20 cellular contexts compared by ENCODE assay signal in genomic region chr7:47337021-47337492, GRCh38.
A peak's percentile ranks its signal among the peaks of the same experiment; 100 is the strongest.
DNase-seq lines count a peak whose midpoint lies in the region; ATAC-seq, FAIRE-seq and TF ChIP-seq lines count a peak whose summit lies in the region.
"Had no signal": no experiment of that assay in that cellular context is flagged by ENCODE, and none has a peak within 500 bp of the region (broad histone marks: within the 10 kb centered on the region; RNA-seq: fewer than 3 reads in every experiment).

No MANE protein-coding gene starts in this region.

- no peak for FAIRE-seq in A549 (lab: Jason Lieb, UNC)
- FAIRE-seq: GM12892 had no signal

- H3K4me3 Mint-ChIP-seq in activated naive CD4-positive, alpha-beta T cell treated with anti-CD3 and anti-CD28 coated beads, Interleukin-2, amount 10 ng/mL, durations not matched to agents 7 days and 5 days, result no peak overlapping the region
- H3K4me3 Mint-ChIP-seq: CD4-positive, CD25-positive, alpha-beta regulatory T cell; neural crest cell had no signal

- H3K4me2 ChIP-seq in A549 (no peak overlapping the region), Karpas-422 (ENCODE audit: low read depth, low read length, poor library complexity, severe bottlenecking) (no peak overlapping the region)

- no peak for TF ChIP-seq EP300 in A549 (IDR thresholded peaks at IDR 0.05)

- no TSS peak for BruUV-seq in A673 (replicated peaks; lab: Mats Ljungman, UMichigan)

- no peak for TF ChIP-seq POLR2A in A549 (IDR thresholded peaks at IDR 0.05; ENCODE audit: low read length)

- no peak overlapping the region for H3K4me3 ChIP-seq in A549
- no peak overlapping the region for H3K4me3 ChIP-seq in Karpas-422 (ENCODE audit: low read length)
- no peak overlapping the region for H3K4me3 ChIP-seq in fibroblast of villous mesenchyme (ENCODE audit: low read depth, low read length)
- H3K4me3 ChIP-seq in psoas muscle, result no peak overlapping the region
- H3K4me3 ChIP-seq in A673 (ENCODE audit: low read depth, low read length, poor library complexity, severe bottlenecking), result no peak overlapping the region
- H3K4me3 ChIP-seq: gastroesophageal sphincter, prostate gland had no signal

- H3K9me3 ChIP-seq in A549 (no peaks in the 10 kb centered on the region), Karpas-422 (ENCODE audit: low read length) (no peaks in the 10 kb centered on the region), psoas muscle (no peaks in the 10 kb centered on the region), A673 (ENCODE audit: low read depth, low read length, poor library complexity, severe bottlenecking) (no peaks in the 10 kb centered on the region)
- H3K9me3 ChIP-seq: prostate gland had no signal

- H3K36me3 ChIP-seq in Karpas-422 (ENCODE audit: insufficient read depth, low read length) (peaks cover 7% of the 10 kb centered on the region; the same call in 1 of the 2 replicates), psoas muscle (ENCODE audit: insufficient read depth in 1 of 2, low read depth in 1 of 2) (peaks cover 0 to 5% of the 10 kb centered on the region in 2 donors), A673 (ENCODE audit: insufficient read depth, low read length, poor library complexity, severe bottlenecking) (no peaks in the 10 kb centered on the region)
- H3K36me3 ChIP-seq: gastroesophageal sphincter, prostate gland, WERI-Rb-1 had no signal

- POLR2A ChIA-PET in A549 (lab: Yijun Ruan, JAX) (no interaction called here), A673 (lab: Charles Lee; ENCODE audit: low non-redundant PET) (no interaction called here)

- H3K36me3 Mint-ChIP-seq in activated naive CD4-positive, alpha-beta T cell treated with anti-CD3 and anti-CD28 coated beads, Interleukin-2, amount 10 ng/mL, durations not matched to agents 7 days and 5 days, result no peaks in the 10 kb centered on the region
- H3K36me3 Mint-ChIP-seq: CD4-positive, CD25-positive, alpha-beta regulatory T cell had no signal

- WGBS in A549 (ENCODE audit: missing lambda C conversion rate), result 92% methylated on average over 5 of the region's 5 CpGs
- 29 to 52% (median 37%) methylated on average over 5 of the region's 5 CpGs for whole genome bisulfite sequencing in psoas muscle, 3 donors

- H3K27ac Mint-ChIP-seq in activated naive CD4-positive, alpha-beta T cell treated with anti-CD3 and anti-CD28 coated beads, Interleukin-2, amount 10 ng/mL, durations not matched to agents 7 days and 5 days, result no peak overlapping the region
- H3K27ac Mint-ChIP-seq: CD4-positive, CD25-positive, alpha-beta regulatory T cell had no signal

- intact Hi-C loops in psoas muscle (cut with DNase I) (loop anchor here in 1 of 2 donors (5.0 kb wide), 2 partner anchors 35 to 45 kb away; no protein-coding TSS in a partner anchor), sciatic nerve (cut with DNase I) (no loop called here), A673 (cut with micrococcal nuclease; ENCODE audit: unreplicated experiment) (no loop called here)

- TF ChIP-seq CTCF in A549 (IDR thresholded peaks at IDR 0.05) (no peak), fibroblast of villous mesenchyme (IDR thresholded peaks at IDR 0.05; ENCODE audit: insufficient read depth, low read depth, low read length) (no peak), psoas muscle (IDR thresholded peaks at IDR 0.05) (no peak), A673 (conservative IDR thresholded peaks at IDR 0.05; ENCODE audit: low read depth, low read length) (no peak)

- H3K9me2 ChIP-seq in Karpas-422 (replicated peaks; ENCODE audit: insufficient read depth, low read length), result no peaks in the 10 kb centered on the region

- CTCF ChIA-PET in A549 (lab: Yijun Ruan, JAX), result interaction anchor here (0.5 kb wide), 1 partner anchor 18 kb away, joined by 4 read pairs; no protein-coding TSS in a partner anchor
- CTCF ChIA-PET in activated naive CD4-positive, alpha-beta T cell treated with anti-CD3 and anti-CD28 coated beads, Interleukin-2, amount 10 ng/mL, durations not matched to agents 7 days and 5 days (lab: Charles Lee), result no interaction called here
- CTCF ChIA-PET in A673 (lab: Charles Lee), result no interaction called here

- H3K27ac ChIP-seq in A549 (no peak overlapping the region), Karpas-422 (ENCODE audit: low read length) (peak overlapping the region; percentile 15; the same call in 1 of the 2 replicates), psoas muscle (peak overlapping the region; percentile 77), A673 (ENCODE audit: low read depth, low read length, poor library complexity, severe bottlenecking) (no peak overlapping the region)
- H3K27ac ChIP-seq: prostate gland, WERI-Rb-1 had no signal

- peaks cover 29% of the 10 kb centered on the region; the same call in 2 of the 3 replicates for H3K4me1 ChIP-seq in A549
- peaks cover 31% of the 10 kb centered on the region for H3K4me1 ChIP-seq in Karpas-422 (ENCODE audit: low read length)
- H3K4me1 ChIP-seq in psoas muscle, result peaks cover 28% of the 10 kb centered on the region
- H3K4me1 ChIP-seq in A673 (ENCODE audit: insufficient read depth, low read length, poor library complexity, severe bottlenecking), result no peaks in the 10 kb centered on the region
- H3K4me1 ChIP-seq: prostate gland had no signal

- H3K27me3 Mint-ChIP-seq in activated naive CD4-positive, alpha-beta T cell treated with anti-CD3 and anti-CD28 coated beads, Interleukin-2, amount 10 ng/mL, durations not matched to agents 7 days and 5 days, result no peaks in the 10 kb centered on the region

- TF ChIP-seq RAD21 in A549 (conservative IDR thresholded peaks at IDR 0.05 in 1 of 2, IDR thresholded peaks at IDR 0.05 in 1 of 2), result no peak

- no peak overlapping the region for H2AFZ ChIP-seq in Karpas-422 (ENCODE audit: low read length)

- H3K9ac ChIP-seq in Karpas-422 (ENCODE audit: low read length), result no peak overlapping the region

- H3K27me3 ChIP-seq in Karpas-422 (ENCODE audit: low read length) (no peaks in the 10 kb centered on the region), psoas muscle (ENCODE audit: insufficient read depth in 3 of 3, low read length in 2 of 3) (no peaks in the 10 kb centered on the region), A673 (replicated peaks; ENCODE audit: insufficient read depth, low read depth, low read length, poor library complexity) (no peaks in the 10 kb centered on the region)
- H3K27me3 ChIP-seq: gastroesophageal sphincter had no signal

- no peaks in the 10 kb centered on the region for H3K4me1 Mint-ChIP-seq in activated naive CD4-positive, alpha-beta T cell treated with anti-CD3 and anti-CD28 coated beads, Interleukin-2, amount 10 ng/mL, durations not matched to agents 7 days and 5 days
- H3K4me1 Mint-ChIP-seq: CD4-positive, CD25-positive, alpha-beta regulatory T cell had no signal

- peaks cover 7% of the 10 kb centered on the region for H3K79me2 ChIP-seq in Karpas-422 (ENCODE audit: low read length)

- H3K9me3 Mint-ChIP-seq in activated naive CD4-positive, alpha-beta T cell treated with anti-CD3 and anti-CD28 coated beads, Interleukin-2, amount 10 ng/mL, durations not matched to agents 7 days and 5 days, result no peaks in the 10 kb centered on the region
- H3K9me3 Mint-ChIP-seq: CD4-positive, CD25-positive, alpha-beta regulatory T cell had no signal

- ATAC-seq in A549 (no peak), psoas muscle (peak; percentile 20 to 44 (median 41)), GM21447 (IDR thresholded peaks at IDR 0.05; ENCODE audit: unreplicated experiment) (no peak), sciatic nerve (no peak)

- no peaks in the 10 kb centered on the region for H4K20me1 ChIP-seq in Karpas-422 (ENCODE audit: insufficient read depth, low read depth, low read length)

- no peak for DNase-seq in A549 (ENCODE audit: low read depth in 1 of 2, low spot score in 1 of 2)
- DNase-seq in Karpas-422, result no peak
- DNase-seq in fibroblast of villous mesenchyme (ENCODE audit: low read depth), result peak; percentile 39
- DNase-seq in psoas muscle, result no peak
- DNase-seq in sciatic nerve (ENCODE audit: low spot score), result no peak
- no peak for DNase-seq in activated naive CD4-positive, alpha-beta T cell treated with anti-CD3 and anti-CD28 coated beads, Interleukin-2, amount 10 ng/mL, durations not matched to agents 7 days and 5 days
- no peak for DNase-seq in A673 (ENCODE audit: low spot score)
- DNase-seq: amniotic stem cell; CD4-positive, CD25-positive, alpha-beta regulatory T cell; central memory CD4-positive, alpha-beta T cell; kidney glomerular epithelial cell; MM.1S; NCI-H146; NCI-H82; WERI-Rb-1 had no signal

TF ChIP-seq in A549, 52 proteins besides CTCF, POLR2A, EP300 and RAD21:
- TF ChIP-seq JUN (IDR thresholded peaks at IDR 0.05), result peak in 1 of 2 experiments; percentile 22; a peak in 1 of 5 replicates
- TF ChIP-seq BHLHE40 (IDR thresholded peaks at IDR 0.05; ENCODE audit: low read depth, low read length), result no peak
- TF ChIP-seq MAFK (IDR thresholded peaks at IDR 0.05; ENCODE audit: partially characterized antibody), result peak; percentile 8

Comparison
In these comparisons a context has a peak if more than half of its experiments do, and no peak if none do; other contexts are left out.
1. ATAC-seq: peak in psoas muscle (4 of 4); none in A549 (0 of 2), GM21447 (single experiment) and sciatic nerve (single experiment).
2. H3K27ac ChIP-seq: peak in Karpas-422 (single experiment) and psoas muscle (single experiment); none in A549 (0 of 2) and A673 (single experiment).